ENCODE assay signal across 27 cellular contexts in genomic region chr22:42404266-42404665, GRCh38. TPM values are rescaled to one million over a fixed set of nuclear protein-coding genes. Genes with fewer than 3 reads are reported as not detected.
"Had no signal": no experiment of that assay in that cellular context is flagged by ENCODE, and none has a peak within 500 bp of the region (broad histone marks: within the 10 kb centered on the region; RNA-seq: fewer than 3 reads in every experiment).

No MANE protein-coding gene starts in this region.

- H3K36me3 Mint-ChIP-seq: mesothelial cell of epicardium; natural killer cell treated with Interleukin-12 subunit alpha and Interleukin-12 subunit beta and Interleukin-15 and Interleukin-18, amount 100 ng/mL, for 72 hours; stimulated activated effector memory CD8-positive, alpha-beta T cell treated with anti-CD3 and anti-CD28 coated beads, Interleukin-12 subunit alpha, Interleukin-12 subunit beta, amount 100 ng/mL, for 72 hours had no signal

- H3K27ac ChIP-seq: coronary artery, prostate gland, sigmoid colon, thoracic aorta, tibial nerve, upper lobe of left lung, uterus had no signal

- ATAC-seq: effector memory CD8-positive, alpha-beta T cell; left lobe of liver; mucosa of descending colon; natural killer cell treated with Interleukin-12 subunit alpha and Interleukin-12 subunit beta and Interleukin-15 and Interleukin-18, amount 100 ng/mL, for 72 hours; right cardiac atrium; stimulated activated effector memory CD8-positive, alpha-beta T cell treated with anti-CD3 and anti-CD28 coated beads, Interleukin-12 subunit alpha, Interleukin-12 subunit beta, amount 100 ng/mL, for 72 hours; stimulated activated naive CD8-positive, alpha-beta T cell treated with anti-CD3 and anti-CD28 coated beads, Interleukin-15, Interleukin-2, amounts not matched to agents 100 U/mL and 50 U/mL, for 24 hours had no signal

- DNase-seq: dermis blood vessel endothelial cell; effector memory CD8-positive, alpha-beta T cell; erythroblast; hypothalamus; mesenchymal stem cell; mucosa of descending colon; naive B cell; nucleus accumbens; sigmoid colon; stimulated activated CD4-positive, alpha-beta T cell treated with anti-CD3 and anti-CD28 coated beads, Interleukin-2, amount 100 ng/mL, for 24 hours; stimulated activated CD4-positive, alpha-beta T cell treated with anti-CD3 and anti-CD28 coated beads, Interleukin-4, amount 100 ng/mL, for 24 hours; stimulated activated naive CD8-positive, alpha-beta T cell treated with anti-CD3 and anti-CD28 coated beads, Interleukin-15, Interleukin-2, amounts not matched to agents 100 U/mL and 50 U/mL, for 24 hours; upper lobe of left lung; uterus had no signal

- H3K4me3 ChIP-seq: coronary artery, lung, mucosa of descending colon, prostate gland, sigmoid colon, thoracic aorta, tibial nerve, upper lobe of left lung, uterus had no signal

- H3K4me3 Mint-ChIP-seq: effector memory CD8-positive, alpha-beta T cell; mesothelial cell of epicardium; naive B cell; natural killer cell treated with Interleukin-12 subunit alpha and Interleukin-12 subunit beta and Interleukin-15 and Interleukin-18, amount 100 ng/mL, for 72 hours; neural crest cell; stimulated activated effector memory CD8-positive, alpha-beta T cell treated with anti-CD3 and anti-CD28 coated beads, Interleukin-12 subunit alpha, Interleukin-12 subunit beta, amount 100 ng/mL, for 72 hours had no signal

- H3K27me3 ChIP-seq: sigmoid colon, tibial nerve, upper lobe of left lung, uterus had no signal

- H3K9me3 Mint-ChIP-seq: effector memory CD8-positive, alpha-beta T cell; mesothelial cell of epicardium; naive B cell; natural killer cell treated with Interleukin-12 subunit alpha and Interleukin-12 subunit beta and Interleukin-15 and Interleukin-18, amount 100 ng/mL, for 72 hours; neural crest cell; stimulated activated effector memory CD8-positive, alpha-beta T cell treated with anti-CD3 and anti-CD28 coated beads, Interleukin-12 subunit alpha, Interleukin-12 subunit beta, amount 100 ng/mL, for 72 hours had no signal

- H3K9me3 ChIP-seq: mucosa of descending colon, prostate gland, sigmoid colon, thoracic aorta, tibial nerve, upper lobe of left lung, uterus had no signal

- H3K27me3 Mint-ChIP-seq: naive B cell had no signal

- H3K4me1 ChIP-seq: prostate gland, sigmoid colon, uterus had no signal

- H3K4me1 Mint-ChIP-seq: stimulated activated effector memory CD8-positive, alpha-beta T cell treated with anti-CD3 and anti-CD28 coated beads, Interleukin-12 subunit alpha, Interleukin-12 subunit beta, amount 100 ng/mL, for 72 hours had no signal

- H3K36me3 ChIP-seq: prostate gland, sigmoid colon, thoracic aorta, tibial nerve, uterus had no signal

- H3K27ac Mint-ChIP-seq: effector memory CD8-positive, alpha-beta T cell; mesothelial cell of epicardium; natural killer cell treated with Interleukin-12 subunit alpha and Interleukin-12 subunit beta and Interleukin-15 and Interleukin-18, amount 100 ng/mL, for 72 hours; stimulated activated effector memory CD8-positive, alpha-beta T cell treated with anti-CD3 and anti-CD28 coated beads, Interleukin-12 subunit alpha, Interleukin-12 subunit beta, amount 100 ng/mL, for 72 hours had no signal

RNA-seq across cellular contexts. Expression of gene NFAM1, which starts 27.9 kb away (rescaled TPM):
- total RNA-seq: dermis blood vessel endothelial cell, fibroblast of villous mesenchyme, osteocyte had no signal
